Comparison of ENCODE assay signal across 9 cellular contexts in the genomic region with DNA sequence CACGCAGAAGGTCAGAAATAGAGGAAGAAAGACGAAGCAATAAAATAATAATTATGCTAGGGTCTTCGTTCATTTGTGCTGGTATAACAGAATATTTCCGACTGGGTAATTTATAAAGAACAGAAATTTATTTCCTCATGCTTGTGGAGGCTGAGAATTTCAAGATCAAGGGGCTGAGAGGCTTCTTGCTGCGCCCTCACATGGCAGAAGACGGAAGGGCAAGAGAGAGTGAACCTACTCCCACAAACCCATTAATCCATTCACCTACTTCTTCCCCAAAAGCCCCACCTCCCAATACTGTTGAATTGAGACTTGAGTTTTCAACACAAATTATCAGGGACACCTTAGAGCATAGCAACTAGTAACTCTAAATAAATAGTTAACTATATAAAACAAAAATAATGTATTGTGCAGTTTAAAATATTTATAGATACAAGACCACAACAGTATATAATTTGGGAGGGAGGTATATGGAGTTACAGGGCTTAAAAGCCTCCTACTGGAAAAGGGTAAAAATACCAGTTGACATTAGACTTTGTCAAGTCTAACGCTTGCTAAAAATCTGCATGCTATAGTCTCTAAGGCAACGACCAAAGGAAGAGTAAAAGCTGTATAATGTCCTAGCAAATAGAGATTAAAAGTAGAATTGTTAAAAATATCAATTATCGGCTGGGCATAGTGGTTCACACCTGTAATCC. TPM values are rescaled to one million over a fixed set of nuclear protein-coding genes. Genes with fewer than 3 reads are reported as not detected.
DNase-seq lines count a peak whose midpoint lies in the region; ATAC-seq, FAIRE-seq and TF ChIP-seq lines count a peak whose summit lies in the region.
"Had no signal": no experiment of that assay in that cellular context is flagged by ENCODE, and none has a peak within 500 bp of the region (broad histone marks: within the 10 kb centered on the region; RNA-seq: fewer than 3 reads in every experiment).

No MANE protein-coding gene starts in this region.

- BruUV-seq in PC-9 (replicated peaks; lab: Mats Ljungman, UMichigan): no TSS peak

- peak; percentile 92 for ATAC-seq in GM23338
- ATAC-seq in right lobe of liver: no peak
- no peak for ATAC-seq in GM21381 (IDR thresholded peaks at IDR 0.05; ENCODE audit: unreplicated experiment)

- no peaks in the 10 kb centered on the region for H3K36me3 Mint-ChIP-seq in GM23338 (ENCODE audit: low read depth)

- no peak overlapping the region for H3K27ac ChIP-seq in GM23338 (ENCODE audit: low read depth)
- H3K27ac ChIP-seq in PC-9: no peak overlapping the region
- H3K27ac ChIP-seq in right lobe of liver: no peak overlapping the region

- whole genome bisulfite sequencing in right lobe of liver (ENCODE audit: insufficient coverage, low coverage, low lambda C conversion rate, missing lambda C conversion rate): 49% methylated on average over 9 of the region's 9 CpGs

- FAIRE-seq in frontal cortex (lab: Jason Lieb, UNC): no peak

- H3K9me3 ChIP-seq in PC-9 (ENCODE audit: insufficient read depth, low read depth) (no peaks in the 10 kb centered on the region), right lobe of liver (no peaks in the 10 kb centered on the region)

- POLR2A ChIA-PET in PC-9 (lab: Charles Lee; ENCODE audit: unreplicated experiment): no interaction called here

- H3K9me3 Mint-ChIP-seq in GM23338: no peaks in the 10 kb centered on the region
- H3K9me3 Mint-ChIP-seq: IgD-negative memory B cell had no signal

- peaks cover 3% of the 10 kb centered on the region for H3K27me3 Mint-ChIP-seq in GM23338 (ENCODE audit: insufficient read depth, low read depth, poor library complexity)
- H3K27me3 Mint-ChIP-seq: IgD-negative memory B cell had no signal

- no peak overlapping the region for H3K4me2 ChIP-seq in GM23338
- H3K4me2 ChIP-seq in PC-9: no peak overlapping the region

- CTCF ChIA-PET in PC-9 (lab: Charles Lee): interaction anchor here (0.7 kb wide), 2 partner anchors 408 to 503 kb away, joined by 3 to 4 read pairs; no protein-coding TSS in a partner anchor

- no peak overlapping the region for H3K4me3 ChIP-seq in GM23338
- H3K4me3 ChIP-seq in PC-9: no peak overlapping the region
- no peak overlapping the region for H3K4me3 ChIP-seq in astrocyte of the cerebellum (ENCODE audit: low read depth, low read length)
- no peak overlapping the region for H3K4me3 ChIP-seq in right lobe of liver

- no peaks in the 10 kb centered on the region for H4K20me1 ChIP-seq in GM23338 (replicated peaks; ENCODE audit: insufficient read depth)
- H4K20me1 ChIP-seq in PC-9 (ENCODE audit: insufficient read depth): no peaks in the 10 kb centered on the region

- no peak overlapping the region for H3K4me3 Mint-ChIP-seq in GM23338
- H3K4me3 Mint-ChIP-seq: IgD-negative memory B cell had no signal

- H3K4me1 ChIP-seq in GM23338 (ENCODE audit: insufficient read depth) (no peaks in the 10 kb centered on the region), PC-9 (replicated peaks; ENCODE audit: insufficient read depth) (no peaks in the 10 kb centered on the region), right lobe of liver (no peaks in the 10 kb centered on the region)

- H3F3A ChIP-seq in GM23338 (replicated peaks; ENCODE audit: low read depth): no peaks in the 10 kb centered on the region
- no peaks in the 10 kb centered on the region for H3F3A ChIP-seq in PC-9 (ENCODE audit: insufficient read depth, low read depth)

- TF ChIP-seq CTCF in GM23338 (conservative IDR thresholded peaks at IDR 0.05; ENCODE audit: low read depth in 2 of 2) (peak; percentile 67 to 87), PC-9 (conservative IDR thresholded peaks at IDR 0.05) (peak; percentile 63), astrocyte of the cerebellum (IDR thresholded peaks at IDR 0.05; ENCODE audit: low read depth, low read length, missing control alignments) (peak; percentile 53), right lobe of liver (IDR thresholded peaks at IDR 0.05) (peak in 3 of 4 donors; percentile 12 to 43 (median 36))

- H3K9me2 ChIP-seq in GM23338 (ENCODE audit: insufficient read depth) (no peaks in the 10 kb centered on the region), PC-9 (ENCODE audit: insufficient read depth) (no peaks in the 10 kb centered on the region)

- intact Hi-C loops in PC-9 (cut with micrococcal nuclease; ENCODE audit: unreplicated experiment) (loop anchor here (2.0 kb wide), 1 partner anchor 82 kb away; no protein-coding TSS in a partner anchor), right lobe of liver (cut with DNase I) (no loop called here)

- H3K27me3 ChIP-seq in GM23338 (ENCODE audit: insufficient read depth): no peaks in the 10 kb centered on the region
- no peaks in the 10 kb centered on the region for H3K27me3 ChIP-seq in PC-9 (ENCODE audit: insufficient read depth, low read depth)
- H3K27me3 ChIP-seq in right lobe of liver: no peaks in the 10 kb centered on the region

- no peak overlapping the region for H2AFZ ChIP-seq in GM23338
- no peak overlapping the region for H2AFZ ChIP-seq in PC-9

- H3K36me3 ChIP-seq in GM23338 (ENCODE audit: insufficient read depth) (no peaks in the 10 kb centered on the region), PC-9 (ENCODE audit: low read depth) (no peaks in the 10 kb centered on the region), right lobe of liver (no peaks in the 10 kb centered on the region)

- H3K4me1 Mint-ChIP-seq in GM23338: no peaks in the 10 kb centered on the region; the same call in 2 of the 3 replicates

- H3K79me2 ChIP-seq in GM23338 (replicated peaks; ENCODE audit: insufficient read depth) (no peaks in the 10 kb centered on the region), PC-9 (ENCODE audit: low read depth) (no peaks in the 10 kb centered on the region)

- no peak for TF ChIP-seq POLR2A in right lobe of liver (IDR thresholded peaks at IDR 0.05)

- H3K27ac Mint-ChIP-seq in GM23338: no peak overlapping the region
- H3K27ac Mint-ChIP-seq: IgD-negative memory B cell had no signal

- DNase-seq in CD1c-positive myeloid dendritic cell (ENCODE audit: extremely low spot score): peak; percentile 42
- peak; percentile 79 for DNase-seq in GM23338 (ENCODE audit: low spot score)
- peak in 1 of 2 experiments; percentile 54 for DNase-seq in PC-9
- DNase-seq in astrocyte of the cerebellum (ENCODE audit: low read depth): no peak
- DNase-seq in right lobe of liver: no peak
- no peak for DNase-seq in NCI-H526 treated with DMSO at 0.1 percent for 48 hours (lab: John Stamatoyannopoulos, UW)
- DNase-seq in frontal cortex (ENCODE audit: low spot score in 2 of 2): no peak

- in situ Hi-C loops in astrocyte of the cerebellum (cut with HindIII; ENCODE audit: low sequenced_read_pairs): no loop called here

TF ChIP-seq in GM23338, 12 proteins besides CTCF, POLR2A, EP300 and RAD21 (continues in another document):
- TF ChIP-seq ZNF331 (CRISPR knock-in tag; IDR thresholded peaks at IDR 0.05; ENCODE audit: low read depth) (no peak), STAT1 (IDR thresholded peaks at IDR 0.05; ENCODE audit: unreplicated experiment) (no peak), EZH2phosphoT487 (IDR thresholded peaks at IDR 0.05; ENCODE audit: unreplicated experiment) (no peak), JUNB (IDR thresholded peaks at IDR 0.05; ENCODE audit: unreplicated experiment) (no peak), ZNF114 (CRISPR knock-in tag; IDR thresholded peaks at IDR 0.05) (no peak), EZH2 (IDR thresholded peaks at IDR 0.05; ENCODE audit: low read depth, unreplicated experiment) (no peak)
- TF ChIP-seq, protein P1, sequence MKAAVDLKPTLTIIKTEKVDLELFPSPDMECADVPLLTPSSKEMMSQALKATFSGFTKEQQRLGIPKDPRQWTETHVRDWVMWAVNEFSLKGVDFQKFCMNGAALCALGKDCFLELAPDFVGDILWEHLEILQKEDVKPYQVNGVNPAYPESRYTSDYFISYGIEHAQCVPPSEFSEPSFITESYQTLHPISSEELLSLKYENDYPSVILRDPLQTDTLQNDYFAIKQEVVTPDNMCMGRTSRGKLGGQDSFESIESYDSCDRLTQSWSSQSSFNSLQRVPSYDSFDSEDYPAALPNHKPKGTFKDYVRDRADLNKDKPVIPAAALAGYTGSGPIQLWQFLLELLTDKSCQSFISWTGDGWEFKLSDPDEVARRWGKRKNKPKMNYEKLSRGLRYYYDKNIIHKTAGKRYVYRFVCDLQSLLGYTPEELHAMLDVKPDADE (IDR thresholded peaks at IDR 0.05): no peak

RNA-seq across cellular contexts. Expression of a gene that starts 40.3 kb away (rescaled TPM):
- 25.8 and 31.6 TPM in 2 replicates for total RNA-seq in GM23338 (2014; rRNA removed; shearing (Covaris generic))
- polyA plus RNA-seq in GM23338 (2016; fragmentation: Nextera tagmentation; extraction: Ambion mirVana): 24.4 and 29.2 TPM in 2 replicates
- 33.3 and 33.6 TPM in 2 replicates for total RNA-seq in PC-9 (2021)
- total RNA-seq in right lobe of liver: 10 to 100 TPM in 2 of 6 experiments, 1 to 10 TPM in 4; 7.6 to 10.3 (median 8.7) TPM
- 65.6 TPM for total RNA-seq in frontal cortex

Comparison
In these comparisons a context has a peak if more than half of its experiments do, and no peak if none do; other contexts are left out.
1. DNase-seq: peak in CD1c-positive myeloid dendritic cell (single experiment) and GM23338 (single experiment); none in astrocyte of the cerebellum (single experiment), right lobe of liver (0 of 3), NCI-H526 treated with DMSO at 0.1 percent for 48 hours (single experiment) and frontal cortex (0 of 2).
2. Peak in every context shown above with its lines, with median percentiles within 50 percentile points of each other: CTCF ChIP-seq.